In the genomic region with DNA sequence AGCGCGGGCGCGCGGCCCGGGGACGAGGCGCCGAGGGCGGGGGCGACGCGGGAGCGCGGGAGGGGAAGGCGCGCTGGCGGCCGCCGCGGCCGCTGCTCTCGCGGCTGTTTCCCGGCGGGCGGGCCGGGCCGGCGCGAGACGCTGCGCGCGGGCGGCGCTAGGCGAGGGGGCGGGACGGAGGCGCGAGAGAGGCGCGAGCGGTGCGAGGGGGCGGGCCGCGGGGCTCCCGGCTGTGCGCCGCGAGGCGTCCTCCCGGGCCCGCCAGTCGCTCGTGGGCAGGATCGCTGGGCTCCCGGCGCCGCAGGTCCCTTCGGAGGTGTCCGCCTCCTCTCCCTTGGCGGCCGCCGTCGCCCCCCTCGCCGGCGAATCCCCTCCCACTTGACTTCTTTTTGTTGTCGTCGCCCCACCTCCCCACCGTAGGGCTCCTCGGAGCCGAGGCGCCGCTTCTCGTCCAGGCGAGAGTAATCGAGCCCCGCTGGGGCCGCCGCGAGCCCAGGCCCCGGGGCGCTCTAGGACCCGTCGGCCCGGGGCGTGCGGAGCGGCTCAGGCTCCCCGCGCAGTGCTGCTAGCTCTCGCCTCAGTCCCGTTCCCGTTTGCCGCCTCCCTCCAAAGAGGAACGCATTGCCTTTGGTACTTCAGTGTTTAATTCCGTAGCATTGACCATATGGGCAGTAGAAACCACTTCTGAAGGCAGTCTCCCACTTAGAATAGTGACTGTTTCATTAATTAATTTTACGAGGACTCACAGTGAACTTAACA, we compare ENCODE assay signal across 1 cellular context.
TF ChIP-seq lines count a peak whose summit lies in the region.

A gene (minus strand): TSS at position 110 of the 759 bp plus-strand sequence. CDS start 330 bp downstream, outside the sequence.

TF ChIP-seq in HepG2, 621 proteins besides CTCF, POLR2A, EP300 and RAD21 (continued from another document and continues in another):
- TF ChIP-seq, protein P1, sequence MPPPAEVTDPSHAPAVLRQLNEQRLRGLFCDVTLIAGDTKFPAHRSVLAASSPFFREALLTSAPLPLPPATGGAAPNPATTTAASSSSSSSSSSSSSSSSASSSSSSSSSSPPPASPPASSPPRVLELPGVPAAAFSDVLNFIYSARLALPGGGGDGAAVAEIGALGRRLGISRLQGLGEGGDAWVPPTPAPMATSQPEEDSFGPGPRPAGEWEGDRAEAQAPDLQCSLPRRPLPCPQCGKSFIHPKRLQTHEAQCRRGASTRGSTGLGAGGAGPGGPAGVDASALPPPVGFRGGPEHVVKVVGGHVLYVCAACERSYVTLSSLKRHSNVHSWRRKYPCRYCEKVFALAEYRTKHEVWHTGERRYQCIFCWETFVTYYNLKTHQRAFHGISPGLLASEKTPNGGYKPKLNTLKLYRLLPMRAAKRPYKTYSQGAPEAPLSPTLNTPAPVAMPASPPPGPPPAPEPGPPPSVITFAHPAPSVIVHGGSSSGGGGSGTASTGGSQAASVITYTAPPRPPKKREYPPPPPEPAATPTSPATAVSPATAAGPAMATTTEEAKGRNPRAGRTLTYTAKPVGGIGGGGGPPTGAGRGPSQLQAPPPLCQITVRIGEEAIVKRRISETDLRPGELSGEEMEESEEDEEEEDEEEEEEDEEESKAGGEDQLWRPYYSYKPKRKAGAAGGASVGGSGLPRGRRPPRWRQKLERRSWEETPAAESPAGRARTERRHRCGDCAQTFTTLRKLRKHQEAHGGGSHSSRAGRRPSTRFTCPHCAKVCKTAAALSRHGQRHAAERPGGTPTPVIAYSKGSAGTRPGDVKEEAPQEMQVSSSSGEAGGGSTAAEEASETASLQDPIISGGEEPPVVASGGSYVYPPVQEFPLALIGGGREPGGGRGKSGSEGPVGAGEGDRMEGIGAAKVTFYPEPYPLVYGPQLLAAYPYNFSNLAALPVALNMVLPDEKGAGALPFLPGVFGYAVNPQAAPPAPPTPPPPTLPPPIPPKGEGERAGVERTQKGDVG (CRISPR knock-in tag; IDR thresholded peaks at IDR 0.05; ENCODE audit: borderline replicate concordance), result peak; percentile 73; the same call in 1 of the 2 replicates
- TF ChIP-seq ZNF256 (CRISPR knock-in tag; conservative IDR thresholded peaks at IDR 0.05), result peak; percentile 72; the same call in 1 of the 2 replicates
- TF ChIP-seq PAX8 (CRISPR knock-in tag; IDR thresholded peaks at IDR 0.05; ENCODE audit: borderline replicate concordance), result no peak
- TF ChIP-seq ZNF768 (CRISPR knock-in tag; IDR thresholded peaks at IDR 0.05), result peak; percentile 72; the same call in 1 of the 2 replicates
- TF ChIP-seq ZNF749 (CRISPR knock-in tag; IDR thresholded peaks at IDR 0.05; ENCODE audit: borderline replicate concordance), result peak; percentile 84; the same call in 1 of the 2 replicates
- peak; percentile 80; the same call in 1 of the 2 replicates for TF ChIP-seq ZBTB38 (CRISPR knock-in tag; IDR thresholded peaks at IDR 0.05)
- TF ChIP-seq, protein P2, sequence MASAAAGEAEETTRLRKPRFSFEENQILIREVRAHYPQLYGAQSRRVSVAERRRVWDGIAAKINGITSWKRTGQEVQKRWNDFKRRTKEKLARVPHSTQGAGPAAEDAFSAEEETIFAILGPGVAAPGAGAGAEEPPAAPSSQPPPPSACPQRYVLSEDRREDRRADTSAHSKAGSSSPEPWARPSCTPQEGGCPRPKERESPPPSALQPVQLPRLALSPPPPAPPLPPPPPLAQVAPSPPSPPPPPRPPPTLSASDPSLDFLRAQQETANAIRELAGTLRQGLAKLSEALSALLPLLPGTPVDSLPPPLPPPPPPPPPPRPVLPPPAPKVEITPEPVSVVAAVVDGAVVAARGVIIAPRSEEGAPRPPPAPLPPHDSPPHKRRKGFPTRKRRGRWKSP (CRISPR knock-in tag; IDR thresholded peaks at IDR 0.05), result peak; percentile 73; the same call in 1 of the 2 replicates
- TF ChIP-seq, protein P3, sequence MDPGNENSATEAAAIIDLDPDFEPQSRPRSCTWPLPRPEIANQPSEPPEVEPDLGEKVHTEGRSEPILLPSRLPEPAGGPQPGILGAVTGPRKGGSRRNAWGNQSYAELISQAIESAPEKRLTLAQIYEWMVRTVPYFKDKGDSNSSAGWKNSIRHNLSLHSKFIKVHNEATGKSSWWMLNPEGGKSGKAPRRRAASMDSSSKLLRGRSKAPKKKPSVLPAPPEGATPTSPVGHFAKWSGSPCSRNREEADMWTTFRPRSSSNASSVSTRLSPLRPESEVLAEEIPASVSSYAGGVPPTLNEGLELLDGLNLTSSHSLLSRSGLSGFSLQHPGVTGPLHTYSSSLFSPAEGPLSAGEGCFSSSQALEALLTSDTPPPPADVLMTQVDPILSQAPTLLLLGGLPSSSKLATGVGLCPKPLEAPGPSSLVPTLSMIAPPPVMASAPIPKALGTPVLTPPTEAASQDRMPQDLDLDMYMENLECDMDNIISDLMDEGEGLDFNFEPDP (CRISPR knock-in tag; conservative IDR thresholded peaks at IDR 0.05), result no peak
- TF ChIP-seq, protein P4, sequence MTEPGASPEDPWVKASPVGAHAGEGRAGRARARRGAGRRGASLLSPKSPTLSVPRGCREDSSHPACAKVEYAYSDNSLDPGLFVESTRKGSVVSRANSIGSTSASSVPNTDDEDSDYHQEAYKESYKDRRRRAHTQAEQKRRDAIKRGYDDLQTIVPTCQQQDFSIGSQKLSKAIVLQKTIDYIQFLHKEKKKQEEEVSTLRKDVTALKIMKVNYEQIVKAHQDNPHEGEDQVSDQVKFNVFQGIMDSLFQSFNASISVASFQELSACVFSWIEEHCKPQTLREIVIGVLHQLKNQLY (CRISPR knock-in tag; IDR thresholded peaks at IDR 0.05), result no peak
- TF ChIP-seq ZFX (CRISPR knock-in tag; IDR thresholded peaks at IDR 0.05; ENCODE audit: low read depth), result peak; percentile 95
- TF ChIP-seq, protein P5, sequence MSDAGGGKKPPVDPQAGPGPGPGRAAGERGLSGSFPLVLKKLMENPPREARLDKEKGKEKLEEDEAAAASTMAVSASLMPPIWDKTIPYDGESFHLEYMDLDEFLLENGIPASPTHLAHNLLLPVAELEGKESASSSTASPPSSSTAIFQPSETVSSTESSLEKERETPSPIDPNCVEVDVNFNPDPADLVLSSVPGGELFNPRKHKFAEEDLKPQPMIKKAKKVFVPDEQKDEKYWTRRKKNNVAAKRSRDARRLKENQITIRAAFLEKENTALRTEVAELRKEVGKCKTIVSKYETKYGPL (CRISPR knock-in tag; IDR thresholded peaks at IDR 0.05), result peak; percentile 82
- TF ChIP-seq GABPA (IDR thresholded peaks at IDR 0.05; ENCODE audit: low read depth, low read length), result no peak
- TF ChIP-seq GABPA (CRISPR knock-in tag; IDR thresholded peaks at IDR 0.05; ENCODE audit: low read depth), result no peak
- peak; percentile 91; the same call in 1 of the 2 replicates for TF ChIP-seq GTF3A (CRISPR knock-in tag; conservative IDR thresholded peaks at IDR 0.05)
- TF ChIP-seq ZNF136 (CRISPR knock-in tag; IDR thresholded peaks at IDR 0.05; ENCODE audit: low read depth), result 0 out of 2 replicates have a peak, but pooled peaks have one; percentile 52
- TF ChIP-seq ESRRA (CRISPR knock-in tag; IDR thresholded peaks at IDR 0.05; ENCODE audit: low read depth), result no peak
- TF ChIP-seq ATRX (CRISPR knock-in tag; IDR thresholded peaks at IDR 0.05; ENCODE audit: borderline replicate concordance), result no peak
- TF ChIP-seq, protein P6, sequence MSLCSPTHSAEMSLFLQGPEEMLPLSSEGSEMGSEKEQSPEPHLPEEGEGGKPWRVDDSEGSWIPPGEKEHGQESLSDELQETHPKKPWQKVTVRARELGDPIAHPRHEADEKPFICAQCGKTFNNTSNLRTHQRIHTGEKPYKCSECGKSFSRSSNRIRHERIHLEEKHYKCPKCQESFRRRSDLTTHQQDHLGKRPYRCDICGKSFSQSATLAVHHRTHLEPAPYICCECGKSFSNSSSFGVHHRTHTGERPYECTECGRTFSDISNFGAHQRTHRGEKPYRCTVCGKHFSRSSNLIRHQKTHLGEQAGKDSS (CRISPR knock-in tag; IDR thresholded peaks at IDR 0.05; ENCODE audit: borderline replicate concordance, low read depth), result peak; percentile 94
- TF ChIP-seq, protein P7, sequence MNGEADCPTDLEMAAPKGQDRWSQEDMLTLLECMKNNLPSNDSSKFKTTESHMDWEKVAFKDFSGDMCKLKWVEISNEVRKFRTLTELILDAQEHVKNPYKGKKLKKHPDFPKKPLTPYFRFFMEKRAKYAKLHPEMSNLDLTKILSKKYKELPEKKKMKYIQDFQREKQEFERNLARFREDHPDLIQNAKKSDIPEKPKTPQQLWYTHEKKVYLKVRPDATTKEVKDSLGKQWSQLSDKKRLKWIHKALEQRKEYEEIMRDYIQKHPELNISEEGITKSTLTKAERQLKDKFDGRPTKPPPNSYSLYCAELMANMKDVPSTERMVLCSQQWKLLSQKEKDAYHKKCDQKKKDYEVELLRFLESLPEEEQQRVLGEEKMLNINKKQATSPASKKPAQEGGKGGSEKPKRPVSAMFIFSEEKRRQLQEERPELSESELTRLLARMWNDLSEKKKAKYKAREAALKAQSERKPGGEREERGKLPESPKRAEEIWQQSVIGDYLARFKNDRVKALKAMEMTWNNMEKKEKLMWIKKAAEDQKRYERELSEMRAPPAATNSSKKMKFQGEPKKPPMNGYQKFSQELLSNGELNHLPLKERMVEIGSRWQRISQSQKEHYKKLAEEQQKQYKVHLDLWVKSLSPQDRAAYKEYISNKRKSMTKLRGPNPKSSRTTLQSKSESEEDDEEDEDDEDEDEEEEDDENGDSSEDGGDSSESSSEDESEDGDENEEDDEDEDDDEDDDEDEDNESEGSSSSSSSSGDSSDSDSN (CRISPR knock-in tag; IDR thresholded peaks at IDR 0.05), result peak; percentile 97
- TF ChIP-seq ZNF737 (CRISPR knock-in tag; IDR thresholded peaks at IDR 0.05; ENCODE audit: borderline replicate concordance), result no peak
- no peak for TF ChIP-seq TCF12 (IDR thresholded peaks at IDR 0.05)
- TF ChIP-seq TCF12 (CRISPR knock-in tag; IDR thresholded peaks at IDR 0.05), result peak; percentile 64
- TF ChIP-seq, protein P8, sequence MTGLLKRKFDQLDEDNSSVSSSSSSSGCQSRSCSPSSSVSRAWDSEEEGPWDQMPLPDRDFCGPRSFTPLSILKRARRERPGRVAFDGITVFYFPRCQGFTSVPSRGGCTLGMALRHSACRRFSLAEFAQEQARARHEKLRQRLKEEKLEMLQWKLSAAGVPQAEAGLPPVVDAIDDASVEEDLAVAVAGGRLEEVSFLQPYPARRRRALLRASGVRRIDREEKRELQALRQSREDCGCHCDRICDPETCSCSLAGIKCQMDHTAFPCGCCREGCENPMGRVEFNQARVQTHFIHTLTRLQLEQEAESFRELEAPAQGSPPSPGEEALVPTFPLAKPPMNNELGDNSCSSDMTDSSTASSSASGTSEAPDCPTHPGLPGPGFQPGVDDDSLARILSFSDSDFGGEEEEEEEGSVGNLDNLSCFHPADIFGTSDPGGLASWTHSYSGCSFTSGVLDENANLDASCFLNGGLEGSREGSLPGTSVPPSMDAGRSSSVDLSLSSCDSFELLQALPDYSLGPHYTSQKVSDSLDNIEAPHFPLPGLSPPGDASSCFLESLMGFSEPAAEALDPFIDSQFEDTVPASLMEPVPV (CRISPR knock-in tag; IDR thresholded peaks at IDR 0.05), result no peak
- no peak for TF ChIP-seq HOXA7 (CRISPR knock-in tag; IDR thresholded peaks at IDR 0.05)
- TF ChIP-seq ZMAT3 (CRISPR knock-in tag; conservative IDR thresholded peaks at IDR 0.05), result peak; percentile 86
- TF ChIP-seq, protein P9, sequence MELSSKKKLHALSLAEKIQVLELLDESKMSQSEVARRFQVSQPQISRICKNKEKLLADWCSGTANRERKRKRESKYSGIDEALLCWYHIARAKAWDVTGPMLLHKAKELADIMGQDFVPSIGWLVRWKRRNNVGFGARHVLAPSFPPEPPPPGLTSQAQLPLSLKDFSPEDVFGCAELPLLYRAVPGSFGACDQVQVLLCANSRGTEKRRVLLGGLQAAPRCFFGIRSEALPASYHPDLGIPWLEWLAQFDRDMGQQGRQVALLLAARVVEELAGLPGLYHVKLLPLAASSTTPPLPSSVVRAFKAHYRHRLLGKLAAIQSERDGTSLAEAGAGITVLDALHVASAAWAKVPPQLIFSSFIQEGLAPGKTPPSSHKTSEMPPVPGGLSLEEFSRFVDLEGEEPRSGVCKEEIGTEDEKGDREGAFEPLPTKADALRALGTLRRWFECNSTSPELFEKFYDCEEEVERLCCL (CRISPR knock-in tag; IDR thresholded peaks at IDR 0.05; ENCODE audit: borderline replicate concordance), result 0 out of 2 replicates have a peak, but pooled peaks have one; percentile 49
- TF ChIP-seq ZFP62 (CRISPR knock-in tag; IDR thresholded peaks at IDR 0.05), result peak; percentile 60; the same call in 1 of the 2 replicates
- TF ChIP-seq, protein P10, sequence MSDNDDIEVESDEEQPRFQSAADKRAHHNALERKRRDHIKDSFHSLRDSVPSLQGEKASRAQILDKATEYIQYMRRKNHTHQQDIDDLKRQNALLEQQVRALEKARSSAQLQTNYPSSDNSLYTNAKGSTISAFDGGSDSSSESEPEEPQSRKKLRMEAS (IDR thresholded peaks at IDR 0.05), result peak; percentile 83
- peak; percentile 69 for TF ChIP-seq BHLHE40 (IDR thresholded peaks at IDR 0.05; ENCODE audit: low read length)
- TF ChIP-seq HMGA1 (CRISPR knock-in tag; conservative IDR thresholded peaks at IDR 0.05), result no peak
- peak; percentile 67; the same call in 1 of the 2 replicates for TF ChIP-seq ZNF451 (CRISPR knock-in tag; IDR thresholded peaks at IDR 0.05)
- no peak for TF ChIP-seq NR2F6 (IDR thresholded peaks at IDR 0.05)
- TF ChIP-seq NR2F6 (CRISPR knock-in tag; IDR thresholded peaks at IDR 0.05), result peak; percentile 10; the same call in 1 of the 2 replicates
